20 cellular contexts compared by ENCODE assay signal in the genomic region with DNA sequence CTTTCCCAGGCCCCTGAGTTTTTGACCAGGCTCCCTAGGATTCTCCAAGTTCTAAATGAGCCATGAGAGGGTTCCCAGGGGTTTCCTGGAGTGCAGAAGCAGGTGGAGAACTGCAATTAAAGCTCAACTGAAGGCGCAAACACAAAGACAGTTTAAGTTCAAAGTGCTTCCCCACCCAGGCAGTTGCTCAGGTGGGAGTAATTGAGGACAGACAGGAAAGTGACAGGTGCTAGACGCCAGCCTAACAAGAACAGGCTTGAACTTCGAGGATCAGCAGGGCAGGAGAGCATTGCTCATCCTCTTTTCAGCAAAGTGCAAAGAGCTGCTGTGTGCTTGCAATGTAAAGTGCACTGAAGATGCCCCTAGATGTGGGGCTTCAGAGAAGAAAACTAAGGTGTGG.
A peak's percentile ranks its signal among the peaks of the same experiment; 100 is the strongest.
DNase-seq lines count a peak whose midpoint lies in the region; TF ChIP-seq lines count a peak whose summit lies in the region.
"Had no signal": no experiment of that assay in that cellular context is flagged by ENCODE, and none has a peak within 500 bp of the region (broad histone marks: within the 10 kb centered on the region; RNA-seq: fewer than 3 reads in every experiment).

No MANE protein-coding gene starts in this region.

- H3K27ac ChIP-seq in brain microvascular endothelial cell = no peak overlapping the region
- H3K27ac ChIP-seq: RWPE1, SJCRH30 had no signal

- no peak overlapping the region for H3K27ac Mint-ChIP-seq in nephron progenitor cell
- H3K27ac Mint-ChIP-seq: CD4-positive, alpha-beta memory T cell; GM23338 had no signal

- no peaks in the 10 kb centered on the region for H3K36me3 Mint-ChIP-seq in nephron progenitor cell (ENCODE audit: low read depth)
- H3K36me3 Mint-ChIP-seq: CD4-positive, alpha-beta memory T cell had no signal

- no peaks in the 10 kb centered on the region for H3K27me3 ChIP-seq in brain microvascular endothelial cell (replicated peaks)
- H3K27me3 ChIP-seq: SJCRH30 had no signal

- in situ Hi-C loops in brain microvascular endothelial cell (cut with HindIII; ENCODE audit: low pct_ligation_motif_present, low sequenced_read_pairs) = no loop called here

- no peaks in the 10 kb centered on the region for H3K36me3 ChIP-seq in brain microvascular endothelial cell (replicated peaks)
- H3K36me3 ChIP-seq: SJCRH30 had no signal

- no peak overlapping the region for H3K4me3 ChIP-seq in brain microvascular endothelial cell (ENCODE audit: low read depth, low read length)
- H3K4me3 ChIP-seq: GM12878, GM23338, SJCRH30 had no signal

- no peak overlapping the region for H3K4me3 Mint-ChIP-seq in nephron progenitor cell
- H3K4me3 Mint-ChIP-seq: CD4-positive, alpha-beta memory T cell; GM23338 had no signal

- DNase-seq in NCI-H748 (lab: John Stamatoyannopoulos, UW; ENCODE audit: unreplicated experiment) = peak; percentile 63
- no peak for DNase-seq in NCI-H748 treated with DMSO at 0.1 percent for 48 hours (lab: John Stamatoyannopoulos, UW)
- peak; percentile 84 for DNase-seq in NCI-H187 treated with DMSO at 0.1 percent for 48 hours (lab: John Stamatoyannopoulos, UW)
- DNase-seq in NCI-H345 treated with DMSO at 0.1 percent for 48 hours (lab: John Stamatoyannopoulos, UW; ENCODE audit: unreplicated experiment) = peak; percentile 67
- DNase-seq in putamen (ENCODE audit: low spot score) = peak; percentile 42
- DNase-seq in MV-4-11 (lab: John Stamatoyannopoulos, UW) = no peak
- no peak for DNase-seq in nephron progenitor cell
- DNase-seq in brain microvascular endothelial cell = no peak
- DNase-seq: 8988T; CD4-positive, alpha-beta memory T cell; GDM1; KBM-7; NCI-H2081; NCI-H524; OCI-M1; SJCRH30; T-helper 2 cell had no signal

- H3K27me3 Mint-ChIP-seq in nephron progenitor cell (ENCODE audit: low read depth, poor library complexity) = peaks cover 20% of the 10 kb centered on the region

- no peaks in the 10 kb centered on the region for H3K9me3 Mint-ChIP-seq in nephron progenitor cell
- H3K9me3 Mint-ChIP-seq: GM23338 had no signal

- H3K4me1 Mint-ChIP-seq in nephron progenitor cell = peaks cover 13% of the 10 kb centered on the region
- H3K4me1 Mint-ChIP-seq: CD4-positive, alpha-beta memory T cell had no signal

- TF ChIP-seq CTCF in nephron progenitor cell (IDR thresholded peaks at IDR 0.05) (no peak), brain microvascular endothelial cell (IDR thresholded peaks at IDR 0.05; ENCODE audit: low read depth, low read length, missing control alignments) (no peak)

Comparison
In these comparisons a context has a peak if more than half of its experiments do, and no peak if none do; other contexts are left out.
1. DNase-seq: peak in NCI-H748 (single experiment), NCI-H187 treated with DMSO at 0.1 percent for 48 hours (single experiment), NCI-H345 treated with DMSO at 0.1 percent for 48 hours (single experiment) and putamen (single experiment); none in NCI-H748 treated with DMSO at 0.1 percent for 48 hours (single experiment), MV-4-11 (single experiment), nephron progenitor cell (single experiment) and brain microvascular endothelial cell (single experiment).